Comparison of ENCODE assay signal across 8 cellular contexts in the genomic region with DNA sequence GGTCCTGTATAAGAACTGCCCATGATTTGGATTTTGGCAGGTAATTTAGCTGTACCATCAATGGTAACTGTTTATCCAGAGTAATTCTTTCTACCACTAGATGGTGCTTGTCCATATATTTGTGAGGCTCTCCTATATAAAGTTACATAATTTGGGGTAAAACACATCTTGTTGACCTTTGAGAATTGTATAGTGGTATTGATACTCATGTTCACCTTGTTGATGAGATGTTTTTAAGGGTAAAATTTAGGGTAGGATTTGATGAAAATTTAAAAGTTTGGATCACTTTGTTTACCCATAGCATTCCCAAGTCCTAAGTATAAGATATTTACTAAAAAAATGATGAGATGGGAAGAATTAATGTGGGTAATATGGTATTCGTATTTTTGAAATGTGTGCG. TPM values are rescaled to one million over a fixed set of nuclear protein-coding genes. Genes with fewer than 3 reads are reported as not detected.
DNase-seq lines count a peak whose midpoint lies in the region; ATAC-seq and TF ChIP-seq lines count a peak whose summit lies in the region.

No MANE protein-coding gene starts in this region.

- in situ Hi-C loops in brain microvascular endothelial cell (cut with HindIII; ENCODE audit: low pct_ligation_motif_present, low sequenced_read_pairs), result no loop called here

- H3K4me3 ChIP-seq in brain microvascular endothelial cell (ENCODE audit: low read depth, low read length), result no peak overlapping the region
- H3K4me3 ChIP-seq in lower lobe of right lung, result no peak overlapping the region

- H3K9me3 ChIP-seq in lower lobe of right lung, result no peaks in the 10 kb centered on the region

- H3K36me3 ChIP-seq in brain microvascular endothelial cell (replicated peaks), result no peaks in the 10 kb centered on the region
- H3K36me3 ChIP-seq in lower lobe of right lung, result no peaks in the 10 kb centered on the region

- no peak overlapping the region for H3K27ac ChIP-seq in brain microvascular endothelial cell
- no peak overlapping the region for H3K27ac ChIP-seq in lower lobe of right lung

- intact Hi-C loops in lower lobe of right lung (cut with DNase I), result loop anchor here (5.0 kb wide), 1 partner anchor 132 kb away; no protein-coding TSS in a partner anchor

- DNase-seq in NCI-H82 (lab: John Stamatoyannopoulos, UW), result peak; percentile 38
- DNase-seq in NCI-H82 treated with DMSO at 0.1 percent for 48 hours (lab: John Stamatoyannopoulos, UW; ENCODE audit: unreplicated experiment), result no peak
- peak; percentile 22 for DNase-seq in NCI-H345 (lab: John Stamatoyannopoulos, UW)
- no peak for DNase-seq in brain microvascular endothelial cell
- no peak for DNase-seq in lower lobe of right lung
- no peak for DNase-seq in T-helper 9 cell
- no peak for DNase-seq in HK-2 (ENCODE audit: unreplicated experiment)

- TF ChIP-seq CTCF in brain microvascular endothelial cell (IDR thresholded peaks at IDR 0.05; ENCODE audit: low read depth, low read length, missing control alignments) (peak; percentile 48), lower lobe of right lung (IDR thresholded peaks at IDR 0.05) (peak; percentile 63)

- H3K4me1 ChIP-seq in lower lobe of right lung, result no peaks in the 10 kb centered on the region

- ATAC-seq in HG02870 (IDR thresholded peaks at IDR 0.05; ENCODE audit: unreplicated experiment), result peak; percentile 33
- peak; percentile 43 to 64 for ATAC-seq in lower lobe of right lung

- H3K27me3 ChIP-seq in brain microvascular endothelial cell (replicated peaks), result no peaks in the 10 kb centered on the region
- no peaks in the 10 kb centered on the region for H3K27me3 ChIP-seq in lower lobe of right lung (ENCODE audit: low read depth)

RNA-seq across cellular contexts. Expression of gene ST7, which starts 31.6 kb away (rescaled TPM):
- 51.1 TPM for total RNA-seq in lower lobe of right lung

Comparison
In these comparisons a context has a peak if more than half of its experiments do, and no peak if none do; other contexts are left out.
1. DNase-seq: peak in NCI-H82 (single experiment) and NCI-H345 (single experiment); none in NCI-H82 treated with DMSO at 0.1 percent for 48 hours (single experiment), brain microvascular endothelial cell (single experiment), lower lobe of right lung (single experiment), T-helper 9 cell (single experiment) and HK-2 (single experiment).